ENCODE assay signal across 26 cellular contexts in the genomic region with DNA sequence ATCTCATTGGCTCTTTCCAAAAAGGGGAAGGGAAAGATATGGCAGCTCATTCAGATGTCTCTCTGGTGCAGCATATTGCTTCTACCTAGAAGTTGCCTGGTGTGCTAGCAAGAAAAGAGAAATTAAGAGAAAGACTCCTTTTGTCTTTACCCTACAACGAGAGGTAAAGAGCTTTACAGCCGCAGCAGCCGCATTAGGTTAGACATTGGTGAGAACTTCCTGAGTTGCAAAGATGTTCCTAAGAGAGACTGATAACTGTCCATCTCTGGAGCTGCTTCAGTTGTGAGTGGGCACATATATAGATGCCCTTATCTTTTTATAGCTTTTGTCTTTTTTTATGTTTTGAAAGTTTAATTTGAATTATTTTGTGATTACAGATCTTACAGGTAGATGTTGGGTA.
DNase-seq lines count a peak whose midpoint lies in the region; ATAC-seq, FAIRE-seq and TF ChIP-seq lines count a peak whose summit lies in the region.
"Had no signal": no experiment of that assay in that cellular context is flagged by ENCODE, and none has a peak within 500 bp of the region (broad histone marks: within the 10 kb centered on the region; RNA-seq: fewer than 3 reads in every experiment).

No MANE protein-coding gene starts in this region.

- intact Hi-C loops in heart right ventricle (cut with DNase I) = no loop called here
- intact Hi-C loops in Right ventricle myocardium inferior (cut with DNase I) = no loop called here
- intact Hi-C loops in K562 (cut with micrococcal nuclease) = loop anchor here (5.0 kb wide), 2 partner anchors 37 to 548 kb away; no protein-coding TSS in a partner anchor
- intact Hi-C loops in gastrocnemius medialis (cut with DNase I; ENCODE audit: low total_unique reads) = no loop called here

- POLR2A ChIA-PET in K562 (lab: Yijun Ruan, JAX) = interaction anchor here (1.1 to 1.7 kb wide), 7 partner anchors 10 to 69 kb away, joined by 3 to 8 read pairs (median 5); no protein-coding TSS in a partner anchor

- peak overlapping the region; percentile 1 to 82 (median 47) for H3K27ac ChIP-seq in heart right ventricle
- peak overlapping the region; percentile 50 for H3K27ac ChIP-seq in KOPT-K1 (ENCODE audit: low read depth, low read length, poor library complexity, severe bottlenecking)
- H3K27ac ChIP-seq in K562 (ENCODE audit: extremely low read depth, low read depth, low read length) = peak overlapping the region; percentile 95
- peak overlapping the region; percentile 90 to 99 (median 96) for H3K27ac ChIP-seq in gastrocnemius medialis
- H3K27ac ChIP-seq: epithelial cell of prostate, hepatocyte, KMS-11, neutrophil, WERI-Rb-1 had no signal

- no peak for FAIRE-seq in K562 (lab: Jason Lieb, UNC)
- FAIRE-seq: GM12878 had no signal

- TF ChIP-seq EP300 in K562 (IDR thresholded peaks at IDR 0.05; ENCODE audit: low read length) = no peak

- TF ChIP-seq RAD21 in K562 (CRISPR knock-in tag; conservative IDR thresholded peaks at IDR 0.05 in 1 of 2, IDR thresholded peaks at IDR 0.05 in 1 of 2) = no peak

- no peaks in the 10 kb centered on the region; the same call in 1 of the 2 replicates for H4K20me1 ChIP-seq in K562 (replicated peaks; ENCODE audit: control insufficient read depth, insufficient read depth, low read length)

- peak overlapping the region; percentile 77 for H2AFZ ChIP-seq in K562 (ENCODE audit: low read depth, low read length)
- H2AFZ ChIP-seq: hepatocyte had no signal

- no peaks in the 10 kb centered on the region for H3K79me2 ChIP-seq in K562 (ENCODE audit: control insufficient read depth, insufficient read depth, low read length)

- CTCF ChIA-PET in K562 (lab: Yijun Ruan, JAX; ENCODE audit: low intra/inter-chr PET ratio) = no interaction called here

- H3K4me1 ChIP-seq in heart right ventricle (peaks cover 27 to 95% (median 84%) of the 10 kb centered on the region in 9 donors), K562 (replicated peaks in 1 of 2; ENCODE audit: control insufficient read depth in 2 of 2, insufficient read depth in 2 of 2, low read length in 2 of 2) (peaks cover 40 to 77% of the 10 kb centered on the region in 2 experiments), gastrocnemius medialis (peaks cover 98 to 99% of the 10 kb centered on the region in 2 donors), BE2C (no peaks in the 10 kb centered on the region)

- TF ChIP-seq CTCF in heart right ventricle (IDR thresholded peaks at IDR 0.05) (no peak), K562 (IDR thresholded peaks at IDR 0.05 in 2 of 3, conservative IDR thresholded peaks at IDR 0.05 in 1 of 3; ENCODE audit: insufficient read depth in 2 of 3, low read depth in 1 of 3, low read length in 3 of 3) (no peak), gastrocnemius medialis (IDR thresholded peaks at IDR 0.05 in 4 of 5, conservative IDR thresholded peaks at IDR 0.05 in 1 of 5) (no peak), BE2C (IDR thresholded peaks at IDR 0.05; ENCODE audit: low read depth, low read length) (no peak)

- DNase-seq in heart right ventricle (no peak), Right ventricle myocardium inferior (ENCODE audit: missing footprints) (no peak), K562 (ENCODE audit: extremely low read depth in 1 of 4, low spot score in 3 of 4) (peak in 2 of 4 experiments; percentile 32 to 52), gastrocnemius medialis (no peak), NCI-H748 treated with DMSO at 0.1 percent for 48 hours (lab: John Stamatoyannopoulos, UW) (no peak), AML-193 (lab: John Stamatoyannopoulos, UW) (no peak), BE2C (no peak)
- DNase-seq: activated CD4-positive, alpha-beta T cell treated with anti-CD3 and anti-CD28 coated beads, Interleukin-2, amount 50 U/mL, for 4 hours; activated naive CD4-positive, alpha-beta T cell treated with anti-CD3 and anti-CD28 coated beads for 36 hours; activated T-cell treated with anti-CD3 and anti-CD28 coated beads, Interleukin-2, amount 50 U/mL, for 4 hours; DMS79 treated with DMSO at 0.1 percent for 48 hours; NCI-H1930; NCI-H2227 treated with DMSO at 0.1 percent for 48 hours; PC-3; SHP77; stimulated activated CD4-positive, alpha-beta T cell treated with anti-CD3 and anti-CD28 coated beads, Interleukin-2, amount 100 ng/mL, for 48 hours; stimulated activated naive CD4-positive, alpha-beta T cell; WERI-Rb-1 had no signal

- H3K9ac ChIP-seq in K562 (ENCODE audit: insufficient read depth in 1 of 2, low read depth in 2 of 2, low read length in 2 of 2) = peak overlapping the region in 1 of 2 experiments; percentile 71; a peak in 2 of 4 replicates
- H3K9ac ChIP-seq: KMS-11 had no signal

- H3K9me1 ChIP-seq in K562 (ENCODE audit: control insufficient read depth, insufficient read depth, low read length) = no peaks in the 10 kb centered on the region

- TF ChIP-seq POLR2A in K562 (conservative IDR thresholded peaks at IDR 0.05) (no peak), gastrocnemius medialis (IDR thresholded peaks at IDR 0.05) (no peak)

- 68 to 76% methylated on average over 3 of the region's 3 CpGs for WGBS in heart right ventricle, 2 donors
- 3% methylated on average over 3 of the region's 3 CpGs for WGBS in K562 (ENCODE audit: insufficient coverage, low coverage, missing lambda C conversion rate)

- ATAC-seq in heart right ventricle = no peak
- ATAC-seq in Right ventricle myocardium inferior = no peak
- peak; percentile 3 for ATAC-seq in K562
- no peak for ATAC-seq in gastrocnemius medialis
- ATAC-seq: activated T-cell treated with anti-CD3 and anti-CD28 coated beads, Interleukin-2, amount 50 U/mL, for 4 hours; GM12878; PC-3 had no signal

- no TSS peak for BruUV-seq in K562 (replicated peaks; lab: Mats Ljungman, UMichigan)

- in situ Hi-C loops in K562 (cut with MboI) (no loop called here), gastrocnemius medialis (cut with MboI; ENCODE audit: low sequenced_read_pairs in 4 of 4) (no loop called here)

- peaks cover 0 to 11% (median 0%) of the 10 kb centered on the region in 9 donors for H3K36me3 ChIP-seq in heart right ventricle
- no peaks in the 10 kb centered on the region for H3K36me3 ChIP-seq in KOPT-K1 (ENCODE audit: insufficient read depth, low read length)
- H3K36me3 ChIP-seq in K562 (ENCODE audit: control insufficient read depth, insufficient read depth, low read length) = no peaks in the 10 kb centered on the region
- H3K36me3 ChIP-seq in gastrocnemius medialis = peaks cover 0 to 21% of the 10 kb centered on the region in 2 donors
- H3K36me3 ChIP-seq in BE2C = no peaks in the 10 kb centered on the region
- H3K36me3 ChIP-seq: neutrophil, WERI-Rb-1 had no signal

- H3K27me3 ChIP-seq in heart right ventricle = no peaks in the 10 kb centered on the region
- H3K27me3 ChIP-seq in K562 (ENCODE audit: control insufficient read depth in 2 of 2, insufficient read depth in 2 of 2, low read length in 2 of 2) = no peaks in the 10 kb centered on the region
- H3K27me3 ChIP-seq in gastrocnemius medialis = no peaks in the 10 kb centered on the region
- H3K27me3 ChIP-seq in BE2C = no peaks in the 10 kb centered on the region; the same call in 1 of the 2 replicates
- H3K27me3 ChIP-seq: ascending aorta, hepatocyte, neutrophil had no signal

- H3K4me2 ChIP-seq in K562 (ENCODE audit: insufficient read depth, low read length) = peak overlapping the region; percentile 84
- H3K4me2 ChIP-seq: hepatocyte, KMS-11, smooth muscle cell had no signal

- H3K4me3 ChIP-seq in heart right ventricle (no peak overlapping the region), K562 (no peak overlapping the region), gastrocnemius medialis (no peak overlapping the region), BE2C (ENCODE audit: low read depth, low read length) (no peak overlapping the region)
- H3K4me3 ChIP-seq: ascending aorta, GM12878, hepatocyte, smooth muscle cell had no signal

- H3K9me3 ChIP-seq in heart right ventricle (no peaks in the 10 kb centered on the region), KOPT-K1 (ENCODE audit: insufficient read depth, low read length, poor library complexity, severe bottlenecking) (no peaks in the 10 kb centered on the region), K562 (replicated peaks; ENCODE audit: control insufficient read depth, insufficient read depth, low read depth, low read length) (no peaks in the 10 kb centered on the region), gastrocnemius medialis (no peaks in the 10 kb centered on the region), BE2C (no peaks in the 10 kb centered on the region)
- H3K9me3 ChIP-seq: ascending aorta, neutrophil had no signal

TF ChIP-seq in K562, 482 proteins besides CTCF, POLR2A, EP300 and RAD21 (continues in another document):
- no peak for TF ChIP-seq ZNF174 (CRISPR knock-in tag; IDR thresholded peaks at IDR 0.05)
- TF ChIP-seq E2F3 (CRISPR knock-in tag; IDR thresholded peaks at IDR 0.05) = no peak
- TF ChIP-seq MCM5 (IDR thresholded peaks at IDR 0.05; ENCODE audit: low read depth) = no peak
- no peak for TF ChIP-seq ZNF589 (CRISPR knock-in tag; IDR thresholded peaks at IDR 0.05; ENCODE audit: low read depth)
- no peak; the same call in 1 of the 2 replicates for TF ChIP-seq EP400 (IDR thresholded peaks at IDR 0.05)
- TF ChIP-seq TFAM (CRISPR knock-in tag; conservative IDR thresholded peaks at IDR 0.05) = no peak
- TF ChIP-seq LCOR (CRISPR knock-in tag; IDR thresholded peaks at IDR 0.05) = no peak
- no peak for TF ChIP-seq TRIM28 (IDR thresholded peaks at IDR 0.05)
- TF ChIP-seq, protein P1, sequence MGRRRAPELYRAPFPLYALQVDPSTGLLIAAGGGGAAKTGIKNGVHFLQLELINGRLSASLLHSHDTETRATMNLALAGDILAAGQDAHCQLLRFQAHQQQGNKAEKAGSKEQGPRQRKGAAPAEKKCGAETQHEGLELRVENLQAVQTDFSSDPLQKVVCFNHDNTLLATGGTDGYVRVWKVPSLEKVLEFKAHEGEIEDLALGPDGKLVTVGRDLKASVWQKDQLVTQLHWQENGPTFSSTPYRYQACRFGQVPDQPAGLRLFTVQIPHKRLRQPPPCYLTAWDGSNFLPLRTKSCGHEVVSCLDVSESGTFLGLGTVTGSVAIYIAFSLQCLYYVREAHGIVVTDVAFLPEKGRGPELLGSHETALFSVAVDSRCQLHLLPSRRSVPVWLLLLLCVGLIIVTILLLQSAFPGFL (CRISPR knock-in tag; IDR thresholded peaks at IDR 0.05) = no peak
- no peak for TF ChIP-seq DPF2 (IDR thresholded peaks at IDR 0.05)
- TF ChIP-seq, protein P2, sequence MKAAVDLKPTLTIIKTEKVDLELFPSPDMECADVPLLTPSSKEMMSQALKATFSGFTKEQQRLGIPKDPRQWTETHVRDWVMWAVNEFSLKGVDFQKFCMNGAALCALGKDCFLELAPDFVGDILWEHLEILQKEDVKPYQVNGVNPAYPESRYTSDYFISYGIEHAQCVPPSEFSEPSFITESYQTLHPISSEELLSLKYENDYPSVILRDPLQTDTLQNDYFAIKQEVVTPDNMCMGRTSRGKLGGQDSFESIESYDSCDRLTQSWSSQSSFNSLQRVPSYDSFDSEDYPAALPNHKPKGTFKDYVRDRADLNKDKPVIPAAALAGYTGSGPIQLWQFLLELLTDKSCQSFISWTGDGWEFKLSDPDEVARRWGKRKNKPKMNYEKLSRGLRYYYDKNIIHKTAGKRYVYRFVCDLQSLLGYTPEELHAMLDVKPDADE (conservative IDR thresholded peaks at IDR 0.05; ENCODE audit: control insufficient read depth, low read depth, low read length) = no peak
- TF ChIP-seq MCM2 (IDR thresholded peaks at IDR 0.05; ENCODE audit: low read depth) = no peak
